In the genomic region with DNA sequence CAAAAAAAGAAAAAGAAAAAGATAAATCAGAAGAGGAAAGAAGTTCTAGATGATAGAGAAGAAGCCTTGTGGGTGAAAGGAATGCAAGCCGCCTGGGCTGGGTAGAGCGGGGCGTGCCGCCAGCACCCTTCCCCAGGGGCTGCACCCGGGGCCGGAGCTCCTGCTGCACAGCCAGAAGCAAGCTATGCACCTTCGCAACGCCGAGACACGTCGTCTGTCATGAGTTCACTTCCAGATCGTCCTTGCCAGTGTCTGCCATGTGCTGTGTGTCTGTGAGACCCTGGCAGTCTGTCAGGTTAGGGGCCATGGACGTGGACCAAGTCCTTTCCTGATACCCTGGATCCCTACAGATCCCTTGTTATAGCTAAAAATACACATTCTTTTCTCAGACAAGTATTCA, we compare ENCODE assay signal across 24 cellular contexts. TPM values are rescaled to one million over a fixed set of nuclear protein-coding genes. Genes with fewer than 3 reads are reported as not detected.
A peak's percentile ranks its signal among the peaks of the same experiment; 100 is the strongest.
DNase-seq lines count a peak whose midpoint lies in the region; ATAC-seq and TF ChIP-seq lines count a peak whose summit lies in the region.
"Had no signal": no experiment of that assay in that cellular context is flagged by ENCODE, and none has a peak within 500 bp of the region (broad histone marks: within the 10 kb centered on the region; RNA-seq: fewer than 3 reads in every experiment).

No MANE protein-coding gene starts in this region.

- TF ChIP-seq CTCF in heart right ventricle (IDR thresholded peaks at IDR 0.05), result no peak
- no peak for TF ChIP-seq CTCF in psoas muscle (IDR thresholded peaks at IDR 0.05)
- no peak for TF ChIP-seq CTCF in gastroesophageal sphincter (IDR thresholded peaks at IDR 0.05)

- peak in 4 of 8 donors; percentile 4 to 52 (median 26) for ATAC-seq in heart right ventricle
- ATAC-seq in psoas muscle, result peak; percentile 28 to 45 (median 34)
- no peak for ATAC-seq in HG02763 (IDR thresholded peaks at IDR 0.05; ENCODE audit: unreplicated experiment)
- no peak for ATAC-seq in gastroesophageal sphincter
- no peak for ATAC-seq in GM21390 (IDR thresholded peaks at IDR 0.05; ENCODE audit: unreplicated experiment)

- H3K9me3 ChIP-seq in heart right ventricle (no peaks in the 10 kb centered on the region), psoas muscle (no peaks in the 10 kb centered on the region), gastroesophageal sphincter (no peaks in the 10 kb centered on the region)

- no peaks in the 10 kb centered on the region for H3K27me3 ChIP-seq in heart right ventricle
- H3K27me3 ChIP-seq in psoas muscle (ENCODE audit: insufficient read depth in 3 of 3, low read length in 2 of 3), result no peaks in the 10 kb centered on the region
- no peaks in the 10 kb centered on the region for H3K27me3 ChIP-seq in gastroesophageal sphincter

- no peak for DNase-seq in heart right ventricle
- DNase-seq in cardiac septum (ENCODE audit: low spot score), result no peak
- peak; percentile 49 for DNase-seq in cerebellar cortex (ENCODE audit: low spot score)
- no peak for DNase-seq in psoas muscle
- DNase-seq: CD4-positive, CD25-positive, alpha-beta regulatory T cell; DMS153; DND-41; GM23248; H9; HFFc6; IMR-90; MM.1S; NCI-H2029; NCI-H526 treated with DMSO at 0.1 percent for 48 hours; PC-9; SHP77 treated with DMSO at 0.1 percent for 48 hours had no signal

- TF ChIP-seq EP300 in gastroesophageal sphincter (IDR thresholded peaks at IDR 0.05), result no peak

- H3K4me3 ChIP-seq in heart right ventricle (no peak overlapping the region), psoas muscle (no peak overlapping the region), gastroesophageal sphincter (no peak overlapping the region)
- H3K4me3 ChIP-seq: GM23248, PC-9 had no signal

- TF ChIP-seq POLR2A in gastroesophageal sphincter (IDR thresholded peaks at IDR 0.05), result no peak

- H3K27ac ChIP-seq in heart right ventricle (peak overlapping the region in 7 of 10 donors; percentile 6 to 70 (median 49)), psoas muscle (peak overlapping the region; percentile 95), gastroesophageal sphincter (no peak overlapping the region)
- H3K27ac ChIP-seq: GM23248, KMS-11, PC-9 had no signal

- WGBS in heart right ventricle, 2 donors, result 46 to 56% methylated on average over 13 of the region's 13 CpGs
- WGBS in psoas muscle, 3 donors, result 35 to 42% (median 41%) methylated on average over 13 of the region's 13 CpGs
- 64 to 70% methylated on average over 6 to 10 of the region's 13 CpGs for WGBS in gastroesophageal sphincter (ENCODE audit: low coverage in 1 of 2), 2 donors

- H3K4me1 ChIP-seq in heart right ventricle (peaks cover 0 to 24% (median 14%) of the 10 kb centered on the region in 9 donors), psoas muscle (peaks cover 24% of the 10 kb centered on the region), gastroesophageal sphincter (no peaks in the 10 kb centered on the region)

- intact Hi-C loops in heart right ventricle (cut with DNase I) (no loop called here), cardiac septum (cut with DNase I) (no loop called here), psoas muscle (cut with DNase I) (no loop called here)

- H3K36me3 ChIP-seq in heart right ventricle (peaks cover 5 to 87% (median 45%) of the 10 kb centered on the region in 9 donors), psoas muscle (ENCODE audit: insufficient read depth in 1 of 2, low read depth in 1 of 2) (peaks cover 2 to 58% of the 10 kb centered on the region in 2 donors), gastroesophageal sphincter (peaks cover 0 to 86% of the 10 kb centered on the region in 2 donors)

RNA-seq across cellular contexts. Expression of gene ADRM1, which starts 25.5 kb away (rescaled TPM):
- total RNA-seq in heart right ventricle (10 to 100 TPM; 67.7 to 97.0 (median 73.2) TPM), cardiac septum (79.9 TPM), psoas muscle (100 to 1,000 TPM; 142 to 280 (median 238) TPM), gastroesophageal sphincter (100 to 1,000 TPM; 131 to 182 (median 151) TPM)
- polyA plus RNA-seq in heart right ventricle (100 to 1,000 TPM in 1 of 2 donors, 10 to 100 TPM in 1; 81.9 to 192 TPM), psoas muscle (100 to 1,000 TPM; 355 to 603 (median 460) TPM)

RNA-seq across cellular contexts. Expression of gene OSBPL2, which starts 38.9 kb away (rescaled TPM):
- 10 to 100 TPM; 35.4 to 55.7 (median 41.7) TPM for total RNA-seq in heart right ventricle
- 10 to 100 TPM; 12.6 to 30.3 TPM for polyA plus RNA-seq in heart right ventricle
- 55.1 TPM for total RNA-seq in cardiac septum
- 10 to 100 TPM; 19.8 to 30.9 (median 24.8) TPM for total RNA-seq in psoas muscle
- polyA plus RNA-seq in psoas muscle, result 10 to 100 TPM in 2 of 3 donors, 1 to 10 TPM in 1; 9.6 to 22.8 (median 11.4) TPM
- total RNA-seq in gastroesophageal sphincter, result 10 to 100 TPM; 36.6 to 57.3 (median 46.7) TPM

RNA-seq across cellular contexts. Expression of gene HRH3, which starts 57.2 kb away (rescaled TPM):
- not detected for total RNA-seq in heart right ventricle
- not detected for polyA plus RNA-seq in heart right ventricle
- total RNA-seq in cardiac septum, result not detected
- not detected for total RNA-seq in psoas muscle
- polyA plus RNA-seq in psoas muscle, result under 1 TPM in 1 of 3 donors, not detected in 2; 0.03 TPM
- not detected for total RNA-seq in gastroesophageal sphincter
- total RNA-seq: A172; CD4-positive, CD25-positive, alpha-beta regulatory T cell; GM23248; HFFc6; IMR-90; NCI-H460; PC-9; RPMI7951 had no signal
- polyA plus RNA-seq: BJ; CD4-positive, CD25-positive, alpha-beta regulatory T cell; GM23248; IMR-90 had no signal

Comparison
In these comparisons a context has a peak if more than half of its experiments do, and no peak if none do; other contexts are left out.
1. ATAC-seq: peak in psoas muscle (4 of 4); none in HG02763 (single experiment), gastroesophageal sphincter (single experiment) and GM21390 (single experiment).
2. H3K27ac ChIP-seq: peak in heart right ventricle (7 of 10) and psoas muscle (single experiment); none in gastroesophageal sphincter (0 of 4).